ENCODE assay signal across 8 cellular contexts in the genomic region with DNA sequence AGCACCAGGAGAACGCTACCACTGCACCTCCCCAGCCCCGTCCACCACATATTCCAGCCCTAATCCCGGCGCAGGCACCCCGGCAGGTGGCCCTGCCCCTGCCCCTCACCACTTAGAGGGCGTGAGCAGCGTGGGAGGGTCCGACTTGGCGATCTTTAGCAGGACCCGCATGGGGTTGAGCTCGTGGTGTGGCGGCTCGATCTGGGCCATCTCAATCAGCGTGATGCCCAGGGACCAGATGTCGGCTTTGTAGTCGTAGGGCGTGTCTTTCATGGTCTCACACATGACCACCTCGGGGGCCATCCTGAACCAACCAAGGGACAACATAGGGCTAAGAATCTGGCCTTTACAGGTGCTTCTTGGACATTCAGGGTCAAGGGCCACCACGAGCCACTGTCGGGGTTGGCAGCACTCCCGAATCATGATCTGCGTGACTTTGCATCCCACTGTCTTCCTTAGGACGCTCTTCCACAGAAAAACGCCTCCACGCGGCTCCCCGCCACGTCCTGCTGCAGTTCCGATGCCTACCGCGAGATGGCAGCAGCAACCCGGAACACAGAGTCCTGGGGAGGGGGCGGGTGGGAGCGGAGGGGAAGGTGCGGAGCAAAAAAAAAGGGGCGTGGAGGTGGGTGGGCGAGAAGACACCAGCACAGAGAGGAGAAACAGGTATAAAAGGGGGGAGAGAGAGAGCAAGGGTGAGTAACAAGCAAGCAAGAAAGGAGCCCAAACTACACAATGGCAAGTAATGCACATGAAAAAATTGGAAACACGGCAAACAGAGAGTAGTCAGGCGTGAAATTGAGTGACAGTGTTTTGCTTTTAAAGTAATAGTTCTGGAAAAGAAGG.
DNase-seq lines count a peak whose midpoint lies in the region; ATAC-seq and TF ChIP-seq lines count a peak whose summit lies in the region.

No MANE protein-coding gene starts in this region.

- H3K27ac ChIP-seq in liver (ENCODE audit: low read depth in 1 of 2, low read length in 2 of 2), result no peak overlapping the region

- no peaks in the 10 kb centered on the region for H3K27me3 ChIP-seq in liver (ENCODE audit: control insufficient read depth in 4 of 4, insufficient read depth in 4 of 4, low read length in 3 of 4)

- ATAC-seq in activated CD4-positive, alpha-beta T cell treated with anti-CD3 and anti-CD28 coated beads for 36 hours, result no peak
- ATAC-seq in GM21515 (IDR thresholded peaks at IDR 0.05; ENCODE audit: unreplicated experiment) (no peak), HG02763 (IDR thresholded peaks at IDR 0.05; ENCODE audit: unreplicated experiment) (no peak)

- peak; percentile 92 for TF ChIP-seq CTCF in chondrocyte (IDR thresholded peaks at IDR 0.05)
- TF ChIP-seq CTCF in liver (IDR thresholded peaks at IDR 0.05; ENCODE audit: low read depth, low read length, missing input control), result peak; percentile 85

- H3K4me3 Mint-ChIP-seq in activated CD4-positive, alpha-beta T cell treated with anti-CD3 and anti-CD28 coated beads for 36 hours, result no peak overlapping the region
- peak overlapping the region; percentile 50 for H3K4me3 Mint-ChIP-seq in chondrocyte (ENCODE audit: unreplicated experiment)

- no peaks in the 10 kb centered on the region for H3K9me3 ChIP-seq in liver (ENCODE audit: control insufficient read depth in 4 of 4, low read length in 3 of 4)

- peaks cover 0 to 15% (median 6%) of the 10 kb centered on the region in 4 donors for H3K4me1 ChIP-seq in liver (ENCODE audit: control insufficient read depth in 4 of 4, insufficient read depth in 4 of 4, low read length in 3 of 4)

- no peaks in the 10 kb centered on the region for H3K27me3 Mint-ChIP-seq in activated CD4-positive, alpha-beta T cell treated with anti-CD3 and anti-CD28 coated beads for 36 hours
- no peaks in the 10 kb centered on the region for H3K27me3 Mint-ChIP-seq in chondrocyte (ENCODE audit: low read depth)

- peak; percentile 79 to 89 for TF ChIP-seq RAD21 in liver (IDR thresholded peaks at IDR 0.05)

- WGBS in liver, result 32% methylated on average over 39 of the region's 39 CpGs

- intact Hi-C loops in activated CD4-positive, alpha-beta T cell treated with anti-CD3 and anti-CD28 coated beads for 36 hours (cut with DNase I, micrococcal nuclease), result loop anchor here (1.0 kb wide), 2 partner anchors 82 to 187 kb away; a partner anchor contains a TSS

- H3K4me1 Mint-ChIP-seq in activated CD4-positive, alpha-beta T cell treated with anti-CD3 and anti-CD28 coated beads for 36 hours, result peaks cover 61% of the 10 kb centered on the region
- peaks cover 87% of the 10 kb centered on the region for H3K4me1 Mint-ChIP-seq in chondrocyte (ENCODE audit: low read depth)

- DNase-seq in G401 (ENCODE audit: low spot score) (peak; percentile 73), NCI-H1092 (lab: John Stamatoyannopoulos, UW) (peak; percentile 11), chondrocyte (ENCODE audit: low spot score) (peak; percentile 82)
- peak; percentile 79 for DNase-seq in activated CD4-positive, alpha-beta T cell treated with anti-CD3 and anti-CD28 coated beads for 36 hours
- DNase-seq in stimulated activated CD4-positive, alpha-beta T cell treated with anti-CD3 and anti-CD28 coated beads, Interleukin-2, amount 100 ng/mL, for 48 hours, result peak; percentile 73 to 76

- H3K36me3 ChIP-seq in liver (ENCODE audit: control insufficient read depth in 4 of 4, insufficient read depth in 3 of 4, low read depth in 1 of 4, low read length in 3 of 4), result peaks cover 0 to 4% (median 0%) of the 10 kb centered on the region in 4 donors

- H3K4me3 ChIP-seq in liver (ENCODE audit: low read depth in 1 of 3, low read length in 3 of 3), result peak overlapping the region in 1 of 3 donors; percentile 6

- H3K36me3 Mint-ChIP-seq in activated CD4-positive, alpha-beta T cell treated with anti-CD3 and anti-CD28 coated beads for 36 hours (ENCODE audit: low read depth), result peaks cover 35% of the 10 kb centered on the region
- H3K36me3 Mint-ChIP-seq in chondrocyte (ENCODE audit: low read depth), result peaks cover 10% of the 10 kb centered on the region

- CTCF ChIA-PET in activated CD4-positive, alpha-beta T cell treated with anti-CD3 and anti-CD28 coated beads for 36 hours (lab: Charles Lee), result interaction anchor here (0.5 to 6.5 kb wide), 20 partner anchors 9 to 187 kb away, joined by 3 to 51 read pairs (median 4); a partner anchor contains a TSS

- peak overlapping the region; percentile 73 for H3K27ac Mint-ChIP-seq in activated CD4-positive, alpha-beta T cell treated with anti-CD3 and anti-CD28 coated beads for 36 hours
- peak overlapping the region; percentile 87 for H3K27ac Mint-ChIP-seq in chondrocyte (ENCODE audit: unreplicated experiment)

- H3K9ac ChIP-seq in liver (ENCODE audit: low read depth in 1 of 2, low read length in 2 of 2), result no peak overlapping the region

- no peaks in the 10 kb centered on the region for H3K9me3 Mint-ChIP-seq in activated CD4-positive, alpha-beta T cell treated with anti-CD3 and anti-CD28 coated beads for 36 hours (ENCODE audit: low read depth)
- no peaks in the 10 kb centered on the region for H3K9me3 Mint-ChIP-seq in chondrocyte (ENCODE audit: low read depth)

- POLR2A ChIA-PET in activated CD4-positive, alpha-beta T cell treated with anti-CD3 and anti-CD28 coated beads for 36 hours (lab: Charles Lee), result no interaction called here

- in situ Hi-C loops in G401 (cut with HindIII; ENCODE audit: low sequenced_read_pairs), result no loop called here

TF ChIP-seq in liver, 16 proteins besides CTCF, POLR2A, EP300 and RAD21:
- TF ChIP-seq FOXA2 (IDR thresholded peaks at IDR 0.05) (no peak), RXRA (IDR thresholded peaks at IDR 0.05) (no peak), SP1 (IDR thresholded peaks at IDR 0.05) (no peak), EGR1 (IDR thresholded peaks at IDR 0.05; ENCODE audit: low read depth in 2 of 2) (no peak)

Comparison
In these comparisons a context has a peak if more than half of its experiments do, and no peak if none do; other contexts are left out.
1. DNase-seq: peak in every context shown above with its lines; median percentile 82 in chondrocyte; 79 in activated CD4-positive, alpha-beta T cell treated with anti-CD3 and anti-CD28 coated beads for 36 hours; 74 in stimulated activated CD4-positive, alpha-beta T cell treated with anti-CD3 and anti-CD28 coated beads, Interleukin-2, amount 100 ng/mL, for 48 hours; 73 in G401; 11 in NCI-H1092.